ENCODE assay signal across 16 cellular contexts in the genomic region with DNA sequence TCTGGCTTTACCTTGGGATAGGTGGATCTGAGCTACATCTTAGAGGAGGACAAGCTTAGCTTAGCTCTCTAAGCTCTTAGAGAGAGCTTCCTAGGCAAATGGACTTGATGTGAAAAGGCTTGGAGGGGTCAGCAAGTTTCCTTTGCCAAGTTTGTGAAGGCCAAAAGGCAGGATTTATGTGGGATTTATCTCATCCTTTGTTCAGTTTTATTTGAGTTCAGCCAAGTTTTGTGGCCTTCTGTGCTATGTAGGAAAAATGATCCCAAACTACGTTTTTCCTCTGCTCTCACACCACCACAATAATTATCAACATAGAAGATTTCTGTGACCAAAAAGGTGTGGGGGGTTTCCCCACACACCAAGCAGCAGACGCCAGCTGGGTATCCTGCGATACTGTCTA. TPM values are rescaled to one million over a fixed set of nuclear protein-coding genes. Genes with fewer than 3 reads are reported as not detected.
DNase-seq lines count a peak whose midpoint lies in the region; ATAC-seq, FAIRE-seq and TF ChIP-seq lines count a peak whose summit lies in the region.
"Had no signal": no experiment of that assay in that cellular context is flagged by ENCODE, and none has a peak within 500 bp of the region (broad histone marks: within the 10 kb centered on the region; RNA-seq: fewer than 3 reads in every experiment).

No MANE protein-coding gene starts in this region.

- H3K27ac ChIP-seq in mammary epithelial cell (ENCODE audit: insufficient read depth, low read depth, low read length) (no peak overlapping the region), endothelial cell of umbilical vein (ENCODE audit: insufficient read depth, low read depth, low read length) (no peak overlapping the region), right lobe of liver (no peak overlapping the region), spleen (peak overlapping the region in 7 of 8 donors; percentile 30 to 81 (median 64))
- H3K27ac ChIP-seq: BLaER1 had no signal

- H3K36me3 ChIP-seq in mammary epithelial cell (ENCODE audit: insufficient read depth, low read length) (no peaks in the 10 kb centered on the region), endothelial cell of umbilical vein (ENCODE audit: control insufficient read depth in 2 of 2, extremely low read depth in 1 of 2, insufficient read depth in 2 of 2, low read length in 2 of 2) (no peaks in the 10 kb centered on the region), right lobe of liver (no peaks in the 10 kb centered on the region), spleen (no peaks in the 10 kb centered on the region)
- H3K36me3 ChIP-seq: BLaER1 had no signal

- no peaks in the 10 kb centered on the region for H3K36me3 Mint-ChIP-seq in MCF 10A (ENCODE audit: insufficient read depth, unreplicated experiment)
- H3K36me3 Mint-ChIP-seq: CD8-positive, alpha-beta memory T cell had no signal

- in situ Hi-C loops in mammary epithelial cell (cut with MboI; ENCODE audit: low sequenced_read_pairs in 2 of 2): no loop called here

- H3K4me2 ChIP-seq in mammary epithelial cell (ENCODE audit: insufficient read depth, low read depth, low read length) (no peak overlapping the region), endothelial cell of umbilical vein (ENCODE audit: insufficient read depth, low read length) (no peak overlapping the region)
- H3K4me2 ChIP-seq: BLaER1, GM23338 had no signal

- no peaks in the 10 kb centered on the region for H3K9me3 Mint-ChIP-seq in MCF 10A (ENCODE audit: unreplicated experiment)
- H3K9me3 Mint-ChIP-seq: CD8-positive, alpha-beta memory T cell; GM23338 had no signal

- POLR2A ChIA-PET in MCF 10A (lab: Yijun Ruan, JAX): interaction anchor here (0.6 kb wide), 1 partner anchor 370 kb away, joined by 3 read pairs; no protein-coding TSS in a partner anchor
- POLR2A ChIA-PET in endothelial cell of umbilical vein (lab: Charles Lee): no interaction called here

- no peak overlapping the region for H3K27ac Mint-ChIP-seq in MCF 10A (ENCODE audit: low read depth, unreplicated experiment)
- H3K27ac Mint-ChIP-seq: GM23338 had no signal

- dilution Hi-C loops in mammary epithelial cell (cut with HindIII; ENCODE audit: low sequenced_read_pairs): no loop called here
- dilution Hi-C loops in endothelial cell of umbilical vein (cut with MboI; ENCODE audit: extremely low pct_ligation_motif_present, low sequenced_read_pairs): no loop called here

- H3K27me3 Mint-ChIP-seq in MCF 10A (ENCODE audit: insufficient read depth, unreplicated experiment): no peaks in the 10 kb centered on the region

- 64% methylated on average over 3 of the region's 3 CpGs for WGBS in mammary epithelial cell (ENCODE audit: low coverage, missing lambda C conversion rate)
- WGBS in right lobe of liver (ENCODE audit: insufficient coverage, low coverage, low lambda C conversion rate, missing lambda C conversion rate): 57% methylated on average over 3 of the region's 3 CpGs
- WGBS in spleen, 5 donors: 55 to 79% (median 62%) methylated on average over 3 of the region's 3 CpGs

- H3K9ac ChIP-seq in mammary epithelial cell (ENCODE audit: insufficient read depth, low read length) (no peak overlapping the region), endothelial cell of umbilical vein (replicated peaks; ENCODE audit: extremely low read depth, insufficient read depth, low read length) (no peak overlapping the region)
- H3K9ac ChIP-seq: BLaER1 had no signal

- no peak for FAIRE-seq in endothelial cell of umbilical vein (lab: Jason Lieb, UNC)

- no peak for DNase-seq in mammary epithelial cell
- no peak for DNase-seq in MCF 10A (ENCODE audit: unreplicated experiment)
- peak; percentile 21 for DNase-seq in endothelial cell of umbilical vein (ENCODE audit: low read depth, low spot score)
- DNase-seq in right lobe of liver: no peak
- DNase-seq in spleen: no peak
- no peak for DNase-seq in NCI-H1694 treated with DMSO at 0.1 percent for 48 hours (lab: John Stamatoyannopoulos, UW)
- no peak for DNase-seq in HPDE6-E6E7 (ENCODE audit: extremely low spot score)
- no peak for DNase-seq in NOMO-1 treated with dmso at 0.1 percent for 144 hours (lab: John Stamatoyannopoulos, UW; ENCODE audit: unreplicated experiment)
- DNase-seq: 8988T; AML-193; CD8-positive, alpha-beta memory T cell; DMS53; GF-D8; H7 had no signal

- no peak for TF ChIP-seq CTCF in mammary epithelial cell (conservative IDR thresholded peaks at IDR 0.05 in 1 of 2, IDR thresholded peaks at IDR 0.05 in 1 of 2; ENCODE audit: extremely low read depth in 1 of 2, insufficient read depth in 1 of 2, low read depth in 1 of 2, low read length in 2 of 2)
- TF ChIP-seq CTCF in MCF 10A (IDR thresholded peaks at IDR 0.05; ENCODE audit: unreplicated experiment): no peak
- TF ChIP-seq CTCF in endothelial cell of umbilical vein (IDR thresholded peaks at IDR 0.05; ENCODE audit: extremely low read depth in 1 of 2, insufficient read depth in 1 of 2, low read depth in 1 of 2, low read length in 2 of 2): no peak
- TF ChIP-seq CTCF in right lobe of liver (IDR thresholded peaks at IDR 0.05): no peak
- TF ChIP-seq CTCF in spleen (IDR thresholded peaks at IDR 0.05 in 8 of 11, conservative IDR thresholded peaks at IDR 0.05 in 3 of 11): no peak

- CTCF ChIA-PET in mammary epithelial cell (lab: Charles Lee; ENCODE audit: low non-redundant PET) (no interaction called here), MCF 10A (lab: Yijun Ruan, JAX) (interaction anchor here (0.6 to 1.8 kb wide), 4 partner anchors 18 to 280 kb away, joined by 3 to 12 read pairs (median 4); no protein-coding TSS in a partner anchor), endothelial cell of umbilical vein (lab: Charles Lee) (interaction anchor here (0.7 to 1.1 kb wide), 2 partner anchors 8 to 18 kb away, joined by 3 to 4 read pairs; no protein-coding TSS in a partner anchor)

- no peaks in the 10 kb centered on the region for H3K79me2 ChIP-seq in mammary epithelial cell (ENCODE audit: insufficient read depth, low read length)
- H3K79me2 ChIP-seq in endothelial cell of umbilical vein (ENCODE audit: control insufficient read depth, insufficient read depth, low read length): no peaks in the 10 kb centered on the region

- no peaks in the 10 kb centered on the region for H3K9me1 ChIP-seq in endothelial cell of umbilical vein (replicated peaks; ENCODE audit: control insufficient read depth, extremely low read depth, insufficient read depth, low read length)

- TF ChIP-seq POLR2A in endothelial cell of umbilical vein (IDR thresholded peaks at IDR 0.05; ENCODE audit: low read depth, low read length): no peak
- no peak for TF ChIP-seq POLR2A in right lobe of liver (IDR thresholded peaks at IDR 0.05)
- no peak for TF ChIP-seq POLR2A in spleen (IDR thresholded peaks at IDR 0.05)

- ATAC-seq in right lobe of liver: peak; percentile 28 to 57 (median 53)
- ATAC-seq: GM23338 had no signal

- intact Hi-C loops in mammary epithelial cell (cut with micrococcal nuclease): loop anchor here (5.0 kb wide), 1 partner anchor 52 kb away; no protein-coding TSS in a partner anchor
- intact Hi-C loops in MCF 10A (cut with micrococcal nuclease): no loop called here
- intact Hi-C loops in endothelial cell of umbilical vein (cut with micrococcal nuclease): no loop called here
- intact Hi-C loops in right lobe of liver (cut with DNase I): no loop called here
- intact Hi-C loops in spleen (cut with DNase I; ENCODE audit: low total_unique reads): no loop called here

- no peaks in the 10 kb centered on the region for H3K4me1 Mint-ChIP-seq in MCF 10A (ENCODE audit: insufficient read depth, unreplicated experiment)
- H3K4me1 Mint-ChIP-seq: GM23338 had no signal

- H2AFZ ChIP-seq in mammary epithelial cell (ENCODE audit: low read depth, low read length) (peak overlapping the region; percentile 33), endothelial cell of umbilical vein (ENCODE audit: low read depth, low read length) (peak overlapping the region; percentile 57)
- H2AFZ ChIP-seq: GM23338 had no signal

- no peaks in the 10 kb centered on the region for H3K27me3 ChIP-seq in mammary epithelial cell (ENCODE audit: insufficient read depth, low read length)
- H3K27me3 ChIP-seq in endothelial cell of umbilical vein (ENCODE audit: control insufficient read depth in 2 of 2, insufficient read depth in 2 of 2, low read length in 2 of 2): no peaks in the 10 kb centered on the region
- no peaks in the 10 kb centered on the region for H3K27me3 ChIP-seq in right lobe of liver
- no peaks in the 10 kb centered on the region for H3K27me3 ChIP-seq in spleen (replicated peaks in 1 of 7)
- H3K27me3 ChIP-seq: BLaER1 had no signal

- H3K4me3 Mint-ChIP-seq in MCF 10A (ENCODE audit: unreplicated experiment): no peak overlapping the region
- H3K4me3 Mint-ChIP-seq: CD8-positive, alpha-beta memory T cell; GM23338 had no signal

- no peak overlapping the region for H3K4me3 ChIP-seq in mammary epithelial cell (replicated peaks in 1 of 3; ENCODE audit: insufficient read depth in 1 of 3, low read depth in 2 of 3, low read length in 3 of 3)
- no peak overlapping the region for H3K4me3 ChIP-seq in endothelial cell of umbilical vein (replicated peaks in 1 of 3; ENCODE audit: insufficient read depth in 1 of 3, low read depth in 1 of 3, low read length in 3 of 3)
- no peak overlapping the region for H3K4me3 ChIP-seq in right lobe of liver
- H3K4me3 ChIP-seq in spleen: no peak overlapping the region
- H3K4me3 ChIP-seq: BLaER1, GM23338 had no signal

- BruUV-seq in mammary epithelial cell (replicated peaks; lab: Mats Ljungman, UMichigan) (no TSS peak), MCF 10A (replicated peaks; lab: Mats Ljungman, UMichigan) (no TSS peak), endothelial cell of umbilical vein (replicated peaks; lab: Mats Ljungman, UMichigan) (no TSS peak)

- H3K9me3 ChIP-seq in mammary epithelial cell (replicated peaks; ENCODE audit: insufficient read depth, low read length) (no peaks in the 10 kb centered on the region), endothelial cell of umbilical vein (replicated peaks; ENCODE audit: control insufficient read depth, insufficient read depth, low read length) (no peaks in the 10 kb centered on the region), right lobe of liver (no peaks in the 10 kb centered on the region), spleen (no peaks in the 10 kb centered on the region)
- H3K9me3 ChIP-seq: BLaER1 had no signal

- H3K4me1 ChIP-seq in mammary epithelial cell (ENCODE audit: insufficient read depth, low read length) (peaks cover 11% of the 10 kb centered on the region), endothelial cell of umbilical vein (ENCODE audit: control insufficient read depth, extremely low read depth, insufficient read depth, low read length) (no peaks in the 10 kb centered on the region), right lobe of liver (peaks cover 0 to 5% (median 0%) of the 10 kb centered on the region in 4 donors), spleen (peaks cover 0 to 12% (median 6%) of the 10 kb centered on the region in 6 donors)

- H4K20me1 ChIP-seq in mammary epithelial cell (ENCODE audit: insufficient read depth, low read length) (no peaks in the 10 kb centered on the region), endothelial cell of umbilical vein (replicated peaks; ENCODE audit: control insufficient read depth, extremely low read depth, insufficient read depth, low read length) (no peaks in the 10 kb centered on the region)
- H4K20me1 ChIP-seq: BLaER1 had no signal

RNA-seq across cellular contexts. Expression of gene RNF11, which starts 26.0 kb away (rescaled TPM):
- total RNA-seq in mammary epithelial cell: 10 to 100 TPM; 82.7 to 92.0 TPM
- polyA plus RNA-seq in mammary epithelial cell: 79.5 TPM
- polyA minus RNA-seq in mammary epithelial cell: 187 TPM
- 73.1 and 86.0 TPM in 2 replicates for total RNA-seq in MCF 10A (2022)
- 82.9 and 94.4 TPM in 2 replicates for total RNA-seq in endothelial cell of umbilical vein
- 75.2 and 96.3 TPM in 2 replicates for polyA plus RNA-seq in endothelial cell of umbilical vein
- 80.1 and 86.4 TPM in 2 replicates for polyA plus RNA-seq in endothelial cell of umbilical vein (2011; cell fraction: cytosol; rRNA removed)
- 35.0 and 38.1 TPM in 2 replicates for polyA plus RNA-seq in endothelial cell of umbilical vein (2011; cell fraction: nucleus; rRNA removed)
- polyA plus RNA-seq in endothelial cell of umbilical vein (2012): 86.3 and 120 TPM in 2 replicates
- 220 and 243 TPM in 2 replicates for polyA minus RNA-seq in endothelial cell of umbilical vein
- 26.2 TPM for polyA minus RNA-seq in endothelial cell of umbilical vein (2011; cell fraction: cytosol; rRNA and poly(A)+ RNA removed)
- polyA minus RNA-seq in endothelial cell of umbilical vein (2011; cell fraction: nucleus; rRNA and poly(A)+ RNA removed): 31.8 and 44.9 TPM in 2 replicates
- 10 to 100 TPM; 35.1 to 60.1 (median 50.0) TPM for total RNA-seq in right lobe of liver
- 100 to 1,000 TPM in 1 of 7 donors, 10 to 100 TPM in 6; 64.1 to 111 (median 85.7) TPM for total RNA-seq in spleen
- polyA plus RNA-seq in spleen: 10 to 100 TPM; 21.4 to 43.8 (median 28.6) TPM

Comparison
In these comparisons a context has a peak if more than half of its experiments do, and no peak if none do; other contexts are left out.
1. H3K27ac ChIP-seq: peak in spleen (7 of 8); none in mammary epithelial cell (single experiment), endothelial cell of umbilical vein (single experiment) and right lobe of liver (0 of 3).